Comparison of ENCODE assay signal across 22 cellular contexts in genomic region chr7:121151663-121152344, GRCh38.
DNase-seq lines count a peak whose midpoint lies in the region; ATAC-seq and TF ChIP-seq lines count a peak whose summit lies in the region.
"Had no signal": no experiment of that assay in that cellular context is flagged by ENCODE, and none has a peak within 500 bp of the region (broad histone marks: within the 10 kb centered on the region; RNA-seq: fewer than 3 reads in every experiment).

No MANE protein-coding gene starts in this region.

- H3K9ac ChIP-seq in mesendoderm (ENCODE audit: low read length): no peak overlapping the region
- H3K9ac ChIP-seq: BLaER1 had no signal

- H2AK5ac ChIP-seq in mesendoderm (ENCODE audit: low read length): no peak overlapping the region

- ATAC-seq in body of pancreas (peak; percentile 95), sciatic nerve (peak; percentile 17), HG03432 (IDR thresholded peaks at IDR 0.05; ENCODE audit: unreplicated experiment) (no peak), HG03139 (IDR thresholded peaks at IDR 0.05; ENCODE audit: unreplicated experiment) (no peak)

- TF ChIP-seq CTCF in HEK293 (tag by site-specific recombination; IDR thresholded peaks at IDR 0.05) (no peak), body of pancreas (IDR thresholded peaks at IDR 0.05) (no peak), brain microvascular endothelial cell (IDR thresholded peaks at IDR 0.05; ENCODE audit: low read depth, low read length, missing control alignments) (no peak)

- no peak overlapping the region for H3K4me3 ChIP-seq in HEK293 (ENCODE audit: low read depth, low read length)
- H3K4me3 ChIP-seq in body of pancreas: no peak overlapping the region
- no peak overlapping the region for H3K4me3 ChIP-seq in mesendoderm (ENCODE audit: low read length)
- H3K4me3 ChIP-seq in brain microvascular endothelial cell (ENCODE audit: low read depth, low read length): no peak overlapping the region
- H3K4me3 ChIP-seq: BLaER1, MG63 had no signal

- H3K18ac ChIP-seq in mesendoderm (ENCODE audit: low read length): no peak overlapping the region

- peak; percentile 21 to 44 (median 28) for DNase-seq in body of pancreas
- DNase-seq in mesendoderm: peak; percentile 58
- no peak for DNase-seq in sciatic nerve (ENCODE audit: low spot score)
- no peak for DNase-seq in NCI-H2081 treated with DMSO at 0.1 percent for 48 hours (lab: John Stamatoyannopoulos, UW)
- no peak for DNase-seq in brain microvascular endothelial cell
- DNase-seq: CD8-positive, alpha-beta memory T cell; GF-D8; HFFc6; Karpas-422; MG63; NCI-H1092; NCI-H1694; NCI-H2107; NCI-H345; NCI-H526 treated with DMSO at 0.1 percent for 48 hours; OCI-M1; RPMI8226; SIG-M5 had no signal

- in situ Hi-C loops in brain microvascular endothelial cell (cut with HindIII; ENCODE audit: low pct_ligation_motif_present, low sequenced_read_pairs): no loop called here

- H3K4me1 ChIP-seq in HEK293 (ENCODE audit: control insufficient read depth, insufficient read depth, low read length) (no peaks in the 10 kb centered on the region), body of pancreas (peaks cover 9% of the 10 kb centered on the region), mesendoderm (ENCODE audit: control insufficient read depth, low read depth, low read length) (no peaks in the 10 kb centered on the region)
- H3K4me1 ChIP-seq: BLaER1 had no signal

- POLR2A ChIA-PET in HEK293 (lab: Yijun Ruan, JAX): no interaction called here

- H3K36me3 ChIP-seq in HEK293 (ENCODE audit: control insufficient read depth in 2 of 2, insufficient read depth in 1 of 2, low read length in 2 of 2) (no peaks in the 10 kb centered on the region), body of pancreas (replicated peaks in 1 of 2; ENCODE audit: insufficient read depth in 1 of 2, low read depth in 2 of 2) (no peaks in the 10 kb centered on the region), mesendoderm (ENCODE audit: control insufficient read depth, insufficient read depth, low read length) (no peaks in the 10 kb centered on the region), brain microvascular endothelial cell (replicated peaks) (no peaks in the 10 kb centered on the region)
- H3K36me3 ChIP-seq: MG63 had no signal

- no peaks in the 10 kb centered on the region for H3K79me2 ChIP-seq in mesendoderm (ENCODE audit: control insufficient read depth, insufficient read depth, low read length)

- no peak overlapping the region for H3K23ac ChIP-seq in mesendoderm (ENCODE audit: low read length)

- no peaks in the 10 kb centered on the region for H3K79me1 ChIP-seq in mesendoderm (ENCODE audit: low read length)

- no peak overlapping the region for H3K4ac ChIP-seq in mesendoderm (ENCODE audit: low read depth, low read length)

- no peak overlapping the region for H2BK120ac ChIP-seq in mesendoderm (ENCODE audit: low read depth, low read length)

- intact Hi-C loops in body of pancreas (cut with DNase I) (no loop called here), sciatic nerve (cut with DNase I) (no loop called here)

- H3K27ac ChIP-seq in HEK293 (ENCODE audit: extremely low read depth, low read depth, low read length) (no peak overlapping the region), body of pancreas (peak overlapping the region; percentile 59 to 79 (median 67)), mesendoderm (ENCODE audit: low read depth, low read length) (no peak overlapping the region), brain microvascular endothelial cell (no peak overlapping the region)
- H3K27ac ChIP-seq: BLaER1 had no signal

- H2BK15ac ChIP-seq in mesendoderm (replicated peaks; ENCODE audit: low read depth): no peak overlapping the region

- no peak overlapping the region for H4K8ac ChIP-seq in mesendoderm (ENCODE audit: low read depth, low read length)

- no peak overlapping the region for H3K4me2 ChIP-seq in mesendoderm (ENCODE audit: low read length)
- H3K4me2 ChIP-seq: BLaER1 had no signal

- 28 to 41% methylated on average over 2 of the region's 2 CpGs for WGBS in body of pancreas, 2 donors
- WGBS in mesendoderm (ENCODE audit: extremely low coverage, insufficient coverage, low lambda C conversion rate): no CpG with 5 or more reads among the region's 2 CpGs

- no peak overlapping the region for H4K5ac ChIP-seq in mesendoderm (ENCODE audit: low read length)

- H3K27me3 ChIP-seq in body of pancreas (no peaks in the 10 kb centered on the region), mesendoderm (ENCODE audit: insufficient read depth, low read length, poor library complexity) (no peaks in the 10 kb centered on the region), brain microvascular endothelial cell (replicated peaks) (no peaks in the 10 kb centered on the region)
- H3K27me3 ChIP-seq: BLaER1, MG63 had no signal

- CTCF ChIA-PET in HEK293 (lab: Yijun Ruan, JAX): interaction anchor here (0.9 kb wide), 1 partner anchor 54 kb away, joined by 3 read pairs; no protein-coding TSS in a partner anchor

- no peak overlapping the region for H2BK5ac ChIP-seq in mesendoderm (ENCODE audit: low read length)

- TF ChIP-seq POLR2A in body of pancreas (IDR thresholded peaks at IDR 0.05): no peak

- no peaks in the 10 kb centered on the region for H3K9me3 ChIP-seq in HEK293 (ENCODE audit: control insufficient read depth, insufficient read depth, low read depth, low read length)
- no peaks in the 10 kb centered on the region for H3K9me3 ChIP-seq in body of pancreas
- H3K9me3 ChIP-seq: MG63 had no signal

- no peak overlapping the region for H3K56ac ChIP-seq in mesendoderm (ENCODE audit: low read length)

TF ChIP-seq in HEK293, 187 proteins besides CTCF, POLR2A, EP300 and RAD21 (continues in another document):
- TF ChIP-seq GLI4 (tag by site-specific recombination; IDR thresholded peaks at IDR 0.05) (no peak), ATF2 (tag by site-specific recombination; IDR thresholded peaks at IDR 0.05; ENCODE audit: low read depth) (peak; percentile 6; the same call in 1 of the 2 replicates), ZNF560 (tag by site-specific recombination; IDR thresholded peaks at IDR 0.05; ENCODE audit: borderline replicate concordance) (no peak), ZNF473 (tag by site-specific recombination; IDR thresholded peaks at IDR 0.05) (no peak), ZNF335 (tag by site-specific recombination; conservative IDR thresholded peaks at IDR 0.05) (peak; percentile 66)
- TF ChIP-seq, protein P1, sequence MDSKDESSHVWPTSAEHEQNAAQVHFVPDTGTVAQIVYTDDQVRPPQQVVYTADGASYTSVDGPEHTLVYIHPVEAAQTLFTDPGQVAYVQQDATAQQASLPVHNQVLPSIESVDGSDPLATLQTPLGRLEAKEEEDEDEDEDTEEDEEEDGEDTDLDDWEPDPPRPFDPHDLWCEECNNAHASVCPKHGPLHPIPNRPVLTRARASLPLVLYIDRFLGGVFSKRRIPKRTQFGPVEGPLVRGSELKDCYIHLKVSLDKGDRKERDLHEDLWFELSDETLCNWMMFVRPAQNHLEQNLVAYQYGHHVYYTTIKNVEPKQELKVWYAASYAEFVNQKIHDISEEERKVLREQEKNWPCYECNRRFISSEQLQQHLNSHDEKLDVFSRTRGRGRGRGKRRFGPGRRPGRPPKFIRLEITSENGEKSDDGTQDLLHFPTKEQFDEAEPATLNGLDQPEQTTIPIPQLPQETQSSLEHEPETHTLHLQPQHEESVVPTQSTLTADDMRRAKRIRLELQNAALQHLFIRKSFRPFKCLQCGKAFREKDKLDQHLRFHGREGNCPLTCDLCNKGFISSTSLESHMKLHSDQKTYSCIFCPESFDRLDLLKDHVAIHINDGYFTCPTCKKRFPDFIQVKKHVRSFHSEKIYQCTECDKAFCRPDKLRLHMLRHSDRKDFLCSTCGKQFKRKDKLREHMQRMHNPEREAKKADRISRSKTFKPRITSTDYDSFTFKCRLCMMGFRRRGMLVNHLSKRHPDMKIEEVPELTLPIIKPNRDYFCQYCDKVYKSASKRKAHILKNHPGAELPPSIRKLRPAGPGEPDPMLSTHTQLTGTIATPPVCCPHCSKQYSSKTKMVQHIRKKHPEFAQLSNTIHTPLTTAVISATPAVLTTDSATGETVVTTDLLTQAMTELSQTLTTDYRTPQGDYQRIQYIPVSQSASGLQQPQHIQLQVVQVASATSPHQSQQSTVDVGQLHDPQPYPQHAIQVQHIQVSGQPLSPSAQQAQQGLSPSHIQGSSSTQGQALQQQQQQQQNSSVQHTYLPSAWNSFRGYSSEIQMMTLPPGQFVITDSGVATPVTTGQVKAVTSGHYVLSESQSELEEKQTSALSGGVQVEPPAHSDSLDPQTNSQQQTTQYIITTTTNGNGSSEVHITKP (tag by site-specific recombination; IDR thresholded peaks at IDR 0.05): peak; percentile 18; the same call in 1 of the 2 replicates
- TF ChIP-seq, protein P2, sequence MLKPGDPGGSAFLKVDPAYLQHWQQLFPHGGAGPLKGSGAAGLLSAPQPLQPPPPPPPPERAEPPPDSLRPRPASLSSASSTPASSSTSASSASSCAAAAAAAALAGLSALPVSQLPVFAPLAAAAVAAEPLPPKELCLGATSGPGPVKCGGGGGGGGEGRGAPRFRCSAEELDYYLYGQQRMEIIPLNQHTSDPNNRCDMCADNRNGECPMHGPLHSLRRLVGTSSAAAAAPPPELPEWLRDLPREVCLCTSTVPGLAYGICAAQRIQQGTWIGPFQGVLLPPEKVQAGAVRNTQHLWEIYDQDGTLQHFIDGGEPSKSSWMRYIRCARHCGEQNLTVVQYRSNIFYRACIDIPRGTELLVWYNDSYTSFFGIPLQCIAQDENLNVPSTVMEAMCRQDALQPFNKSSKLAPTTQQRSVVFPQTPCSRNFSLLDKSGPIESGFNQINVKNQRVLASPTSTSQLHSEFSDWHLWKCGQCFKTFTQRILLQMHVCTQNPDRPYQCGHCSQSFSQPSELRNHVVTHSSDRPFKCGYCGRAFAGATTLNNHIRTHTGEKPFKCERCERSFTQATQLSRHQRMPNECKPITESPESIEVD (tag by site-specific recombination; IDR thresholded peaks at IDR 0.05): peak; percentile 32; the same call in 1 of the 2 replicates

Comparison
In these comparisons a context has a peak if more than half of its experiments do, and no peak if none do; other contexts are left out.
1. H3K27ac ChIP-seq: peak in body of pancreas (4 of 4); none in HEK293 (single experiment), mesendoderm (single experiment) and brain microvascular endothelial cell (single experiment).
2. ATAC-seq: peak in body of pancreas (single experiment) and sciatic nerve (single experiment); none in HG03432 (single experiment) and HG03139 (single experiment).
3. DNase-seq: peak in body of pancreas (4 of 4) and mesendoderm (single experiment); none in sciatic nerve (single experiment), NCI-H2081 treated with DMSO at 0.1 percent for 48 hours (single experiment) and brain microvascular endothelial cell (single experiment).